ENCODE assay signal across 1 cellular context in the genomic region with DNA sequence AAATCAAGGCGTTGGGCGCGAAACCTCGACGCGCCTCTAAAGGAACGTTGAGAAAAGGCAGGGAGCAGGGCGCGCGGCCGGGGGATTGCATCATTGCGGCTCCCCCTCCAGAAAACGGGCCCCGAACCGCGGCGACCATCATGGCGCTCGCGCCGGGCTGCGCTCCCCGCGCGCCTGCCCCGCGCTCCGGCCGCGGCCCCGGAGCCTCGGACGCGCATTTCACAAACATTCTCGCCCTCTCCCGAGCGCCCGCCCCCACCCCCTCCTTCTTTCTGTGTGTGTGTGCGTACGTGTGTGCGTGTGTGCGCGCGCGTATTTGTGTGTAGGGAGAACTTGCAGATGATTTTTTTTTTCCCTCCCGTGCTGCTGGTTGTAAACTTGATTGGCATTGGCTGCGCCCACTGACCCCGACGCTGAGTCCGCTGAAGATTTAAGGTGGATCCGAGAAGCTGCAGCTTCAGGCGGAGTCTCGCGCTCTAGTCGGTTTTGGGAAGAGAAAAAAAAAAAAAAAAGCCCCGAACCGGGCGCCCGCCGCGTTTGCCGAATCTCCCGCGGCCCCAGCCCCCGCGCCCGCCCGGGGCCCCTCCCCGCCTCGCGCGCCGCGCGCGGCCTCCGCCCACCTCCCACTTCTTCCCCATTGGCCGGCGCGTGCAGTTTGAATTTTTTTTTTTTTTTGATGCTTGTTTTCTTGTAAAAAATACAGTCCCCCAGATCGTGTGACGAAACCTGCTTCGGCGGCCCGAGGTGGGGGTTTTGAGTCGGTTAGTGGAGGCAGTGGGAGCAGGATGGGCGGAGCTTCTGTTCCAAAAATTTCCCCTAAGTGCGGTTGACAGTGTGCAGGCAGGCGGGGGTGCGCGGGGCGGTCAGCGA.
A peak's percentile ranks its signal among the peaks of the same experiment; 100 is the strongest.
TF ChIP-seq lines count a peak whose summit lies in the region.

No MANE protein-coding gene starts in this region.

TF ChIP-seq in K562, 482 proteins besides CTCF, POLR2A, EP300 and RAD21 (continued from another document and continues in another):
- TF ChIP-seq, protein P1, sequence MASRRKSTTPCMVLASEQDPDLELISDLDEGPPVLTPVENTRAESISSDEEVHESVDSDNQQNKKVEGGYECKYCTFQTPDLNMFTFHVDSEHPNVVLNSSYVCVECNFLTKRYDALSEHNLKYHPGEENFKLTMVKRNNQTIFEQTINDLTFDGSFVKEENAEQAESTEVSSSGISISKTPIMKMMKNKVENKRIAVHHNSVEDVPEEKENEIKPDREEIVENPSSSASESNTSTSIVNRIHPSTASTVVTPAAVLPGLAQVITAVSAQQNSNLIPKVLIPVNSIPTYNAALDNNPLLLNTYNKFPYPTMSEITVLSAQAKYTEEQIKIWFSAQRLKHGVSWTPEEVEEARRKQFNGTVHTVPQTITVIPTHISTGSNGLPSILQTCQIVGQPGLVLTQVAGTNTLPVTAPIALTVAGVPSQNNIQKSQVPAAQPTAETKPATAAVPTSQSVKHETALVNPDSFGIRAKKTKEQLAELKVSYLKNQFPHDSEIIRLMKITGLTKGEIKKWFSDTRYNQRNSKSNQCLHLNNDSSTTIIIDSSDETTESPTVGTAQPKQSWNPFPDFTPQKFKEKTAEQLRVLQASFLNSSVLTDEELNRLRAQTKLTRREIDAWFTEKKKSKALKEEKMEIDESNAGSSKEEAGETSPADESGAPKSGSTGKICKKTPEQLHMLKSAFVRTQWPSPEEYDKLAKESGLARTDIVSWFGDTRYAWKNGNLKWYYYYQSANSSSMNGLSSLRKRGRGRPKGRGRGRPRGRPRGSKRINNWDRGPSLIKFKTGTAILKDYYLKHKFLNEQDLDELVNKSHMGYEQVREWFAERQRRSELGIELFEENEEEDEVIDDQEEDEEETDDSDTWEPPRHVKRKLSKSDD (conservative IDR thresholded peaks at IDR 0.05; ENCODE audit: low read length): no peak
- TF ChIP-seq, protein P2, sequence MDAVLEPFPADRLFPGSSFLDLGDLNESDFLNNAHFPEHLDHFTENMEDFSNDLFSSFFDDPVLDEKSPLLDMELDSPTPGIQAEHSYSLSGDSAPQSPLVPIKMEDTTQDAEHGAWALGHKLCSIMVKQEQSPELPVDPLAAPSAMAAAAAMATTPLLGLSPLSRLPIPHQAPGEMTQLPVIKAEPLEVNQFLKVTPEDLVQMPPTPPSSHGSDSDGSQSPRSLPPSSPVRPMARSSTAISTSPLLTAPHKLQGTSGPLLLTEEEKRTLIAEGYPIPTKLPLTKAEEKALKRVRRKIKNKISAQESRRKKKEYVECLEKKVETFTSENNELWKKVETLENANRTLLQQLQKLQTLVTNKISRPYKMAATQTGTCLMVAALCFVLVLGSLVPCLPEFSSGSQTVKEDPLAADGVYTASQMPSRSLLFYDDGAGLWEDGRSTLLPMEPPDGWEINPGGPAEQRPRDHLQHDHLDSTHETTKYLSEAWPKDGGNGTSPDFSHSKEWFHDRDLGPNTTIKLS (IDR thresholded peaks at IDR 0.05; ENCODE audit: borderline replicate concordance, low read depth): no peak
- TF ChIP-seq TEAD4 (IDR thresholded peaks at IDR 0.05; ENCODE audit: low read length): no peak
- no peak for TF ChIP-seq TEAD4 (CRISPR knock-in tag; IDR thresholded peaks at IDR 0.05; ENCODE audit: borderline replicate concordance)
- TF ChIP-seq ZNF174 (CRISPR knock-in tag; IDR thresholded peaks at IDR 0.05): no peak
- TF ChIP-seq, protein P3, sequence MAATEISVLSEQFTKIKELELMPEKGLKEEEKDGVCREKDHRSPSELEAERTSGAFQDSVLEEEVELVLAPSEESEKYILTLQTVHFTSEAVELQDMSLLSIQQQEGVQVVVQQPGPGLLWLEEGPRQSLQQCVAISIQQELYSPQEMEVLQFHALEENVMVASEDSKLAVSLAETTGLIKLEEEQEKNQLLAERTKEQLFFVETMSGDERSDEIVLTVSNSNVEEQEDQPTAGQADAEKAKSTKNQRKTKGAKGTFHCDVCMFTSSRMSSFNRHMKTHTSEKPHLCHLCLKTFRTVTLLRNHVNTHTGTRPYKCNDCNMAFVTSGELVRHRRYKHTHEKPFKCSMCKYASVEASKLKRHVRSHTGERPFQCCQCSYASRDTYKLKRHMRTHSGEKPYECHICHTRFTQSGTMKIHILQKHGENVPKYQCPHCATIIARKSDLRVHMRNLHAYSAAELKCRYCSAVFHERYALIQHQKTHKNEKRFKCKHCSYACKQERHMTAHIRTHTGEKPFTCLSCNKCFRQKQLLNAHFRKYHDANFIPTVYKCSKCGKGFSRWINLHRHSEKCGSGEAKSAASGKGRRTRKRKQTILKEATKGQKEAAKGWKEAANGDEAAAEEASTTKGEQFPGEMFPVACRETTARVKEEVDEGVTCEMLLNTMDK (IDR thresholded peaks at IDR 0.05; ENCODE audit: borderline replicate concordance, insufficient read depth, low read depth, low read length, poor library complexity, severe bottlenecking): no peak
- TF ChIP-seq XRCC3 (IDR thresholded peaks at IDR 0.05): no peak
- peak; percentile 31 for TF ChIP-seq RBBP5 (IDR thresholded peaks at IDR 0.05; ENCODE audit: borderline replicate concordance, insufficient read depth, low read length, poor library complexity, severe bottlenecking)
- TF ChIP-seq, protein P4, sequence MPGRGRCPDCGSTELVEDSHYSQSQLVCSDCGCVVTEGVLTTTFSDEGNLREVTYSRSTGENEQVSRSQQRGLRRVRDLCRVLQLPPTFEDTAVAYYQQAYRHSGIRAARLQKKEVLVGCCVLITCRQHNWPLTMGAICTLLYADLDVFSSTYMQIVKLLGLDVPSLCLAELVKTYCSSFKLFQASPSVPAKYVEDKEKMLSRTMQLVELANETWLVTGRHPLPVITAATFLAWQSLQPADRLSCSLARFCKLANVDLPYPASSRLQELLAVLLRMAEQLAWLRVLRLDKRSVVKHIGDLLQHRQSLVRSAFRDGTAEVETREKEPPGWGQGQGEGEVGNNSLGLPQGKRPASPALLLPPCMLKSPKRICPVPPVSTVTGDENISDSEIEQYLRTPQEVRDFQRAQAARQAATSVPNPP (IDR thresholded peaks at IDR 0.05; ENCODE audit: borderline replicate concordance, insufficient read depth, insufficient read length): no peak
- no peak for TF ChIP-seq ZNF644 (tag; IDR thresholded peaks at IDR 0.05; ENCODE audit: low read depth)
- no peak for TF ChIP-seq NBN (IDR thresholded peaks at IDR 0.05; ENCODE audit: low read depth)
- TF ChIP-seq, protein P5, sequence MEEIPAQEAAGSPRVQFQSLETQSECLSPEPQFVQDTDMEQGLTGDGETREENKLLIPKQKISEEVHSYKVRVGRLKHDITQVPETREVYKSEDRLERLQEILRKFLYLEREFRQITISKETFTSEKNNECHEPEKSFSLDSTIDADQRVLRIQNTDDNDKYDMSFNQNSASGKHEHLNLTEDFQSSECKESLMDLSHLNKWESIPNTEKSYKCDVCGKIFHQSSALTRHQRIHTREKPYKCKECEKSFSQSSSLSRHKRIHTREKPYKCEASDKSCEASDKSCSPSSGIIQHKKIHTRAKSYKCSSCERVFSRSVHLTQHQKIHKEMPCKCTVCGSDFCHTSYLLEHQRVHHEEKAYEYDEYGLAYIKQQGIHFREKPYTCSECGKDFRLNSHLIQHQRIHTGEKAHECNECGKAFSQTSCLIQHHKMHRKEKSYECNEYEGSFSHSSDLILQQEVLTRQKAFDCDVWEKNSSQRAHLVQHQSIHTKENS (CRISPR knock-in tag; IDR thresholded peaks at IDR 0.05): no peak
- TF ChIP-seq ADNP (tag; IDR thresholded peaks at IDR 0.05): no peak
- TF ChIP-seq MAFG (tag; conservative IDR thresholded peaks at IDR 0.05): no peak
- TF ChIP-seq, protein P6, sequence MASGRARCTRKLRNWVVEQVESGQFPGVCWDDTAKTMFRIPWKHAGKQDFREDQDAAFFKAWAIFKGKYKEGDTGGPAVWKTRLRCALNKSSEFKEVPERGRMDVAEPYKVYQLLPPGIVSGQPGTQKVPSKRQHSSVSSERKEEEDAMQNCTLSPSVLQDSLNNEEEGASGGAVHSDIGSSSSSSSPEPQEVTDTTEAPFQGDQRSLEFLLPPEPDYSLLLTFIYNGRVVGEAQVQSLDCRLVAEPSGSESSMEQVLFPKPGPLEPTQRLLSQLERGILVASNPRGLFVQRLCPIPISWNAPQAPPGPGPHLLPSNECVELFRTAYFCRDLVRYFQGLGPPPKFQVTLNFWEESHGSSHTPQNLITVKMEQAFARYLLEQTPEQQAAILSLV (tag; IDR thresholded peaks at IDR 0.05): no peak
- TF ChIP-seq SRSF1 (IDR thresholded peaks at IDR 0.05; ENCODE audit: low read depth, low read length): no peak
- TF ChIP-seq GATA2 (CRISPR knock-in tag; IDR thresholded peaks at IDR 0.05): no peak
- TF ChIP-seq, protein P7, sequence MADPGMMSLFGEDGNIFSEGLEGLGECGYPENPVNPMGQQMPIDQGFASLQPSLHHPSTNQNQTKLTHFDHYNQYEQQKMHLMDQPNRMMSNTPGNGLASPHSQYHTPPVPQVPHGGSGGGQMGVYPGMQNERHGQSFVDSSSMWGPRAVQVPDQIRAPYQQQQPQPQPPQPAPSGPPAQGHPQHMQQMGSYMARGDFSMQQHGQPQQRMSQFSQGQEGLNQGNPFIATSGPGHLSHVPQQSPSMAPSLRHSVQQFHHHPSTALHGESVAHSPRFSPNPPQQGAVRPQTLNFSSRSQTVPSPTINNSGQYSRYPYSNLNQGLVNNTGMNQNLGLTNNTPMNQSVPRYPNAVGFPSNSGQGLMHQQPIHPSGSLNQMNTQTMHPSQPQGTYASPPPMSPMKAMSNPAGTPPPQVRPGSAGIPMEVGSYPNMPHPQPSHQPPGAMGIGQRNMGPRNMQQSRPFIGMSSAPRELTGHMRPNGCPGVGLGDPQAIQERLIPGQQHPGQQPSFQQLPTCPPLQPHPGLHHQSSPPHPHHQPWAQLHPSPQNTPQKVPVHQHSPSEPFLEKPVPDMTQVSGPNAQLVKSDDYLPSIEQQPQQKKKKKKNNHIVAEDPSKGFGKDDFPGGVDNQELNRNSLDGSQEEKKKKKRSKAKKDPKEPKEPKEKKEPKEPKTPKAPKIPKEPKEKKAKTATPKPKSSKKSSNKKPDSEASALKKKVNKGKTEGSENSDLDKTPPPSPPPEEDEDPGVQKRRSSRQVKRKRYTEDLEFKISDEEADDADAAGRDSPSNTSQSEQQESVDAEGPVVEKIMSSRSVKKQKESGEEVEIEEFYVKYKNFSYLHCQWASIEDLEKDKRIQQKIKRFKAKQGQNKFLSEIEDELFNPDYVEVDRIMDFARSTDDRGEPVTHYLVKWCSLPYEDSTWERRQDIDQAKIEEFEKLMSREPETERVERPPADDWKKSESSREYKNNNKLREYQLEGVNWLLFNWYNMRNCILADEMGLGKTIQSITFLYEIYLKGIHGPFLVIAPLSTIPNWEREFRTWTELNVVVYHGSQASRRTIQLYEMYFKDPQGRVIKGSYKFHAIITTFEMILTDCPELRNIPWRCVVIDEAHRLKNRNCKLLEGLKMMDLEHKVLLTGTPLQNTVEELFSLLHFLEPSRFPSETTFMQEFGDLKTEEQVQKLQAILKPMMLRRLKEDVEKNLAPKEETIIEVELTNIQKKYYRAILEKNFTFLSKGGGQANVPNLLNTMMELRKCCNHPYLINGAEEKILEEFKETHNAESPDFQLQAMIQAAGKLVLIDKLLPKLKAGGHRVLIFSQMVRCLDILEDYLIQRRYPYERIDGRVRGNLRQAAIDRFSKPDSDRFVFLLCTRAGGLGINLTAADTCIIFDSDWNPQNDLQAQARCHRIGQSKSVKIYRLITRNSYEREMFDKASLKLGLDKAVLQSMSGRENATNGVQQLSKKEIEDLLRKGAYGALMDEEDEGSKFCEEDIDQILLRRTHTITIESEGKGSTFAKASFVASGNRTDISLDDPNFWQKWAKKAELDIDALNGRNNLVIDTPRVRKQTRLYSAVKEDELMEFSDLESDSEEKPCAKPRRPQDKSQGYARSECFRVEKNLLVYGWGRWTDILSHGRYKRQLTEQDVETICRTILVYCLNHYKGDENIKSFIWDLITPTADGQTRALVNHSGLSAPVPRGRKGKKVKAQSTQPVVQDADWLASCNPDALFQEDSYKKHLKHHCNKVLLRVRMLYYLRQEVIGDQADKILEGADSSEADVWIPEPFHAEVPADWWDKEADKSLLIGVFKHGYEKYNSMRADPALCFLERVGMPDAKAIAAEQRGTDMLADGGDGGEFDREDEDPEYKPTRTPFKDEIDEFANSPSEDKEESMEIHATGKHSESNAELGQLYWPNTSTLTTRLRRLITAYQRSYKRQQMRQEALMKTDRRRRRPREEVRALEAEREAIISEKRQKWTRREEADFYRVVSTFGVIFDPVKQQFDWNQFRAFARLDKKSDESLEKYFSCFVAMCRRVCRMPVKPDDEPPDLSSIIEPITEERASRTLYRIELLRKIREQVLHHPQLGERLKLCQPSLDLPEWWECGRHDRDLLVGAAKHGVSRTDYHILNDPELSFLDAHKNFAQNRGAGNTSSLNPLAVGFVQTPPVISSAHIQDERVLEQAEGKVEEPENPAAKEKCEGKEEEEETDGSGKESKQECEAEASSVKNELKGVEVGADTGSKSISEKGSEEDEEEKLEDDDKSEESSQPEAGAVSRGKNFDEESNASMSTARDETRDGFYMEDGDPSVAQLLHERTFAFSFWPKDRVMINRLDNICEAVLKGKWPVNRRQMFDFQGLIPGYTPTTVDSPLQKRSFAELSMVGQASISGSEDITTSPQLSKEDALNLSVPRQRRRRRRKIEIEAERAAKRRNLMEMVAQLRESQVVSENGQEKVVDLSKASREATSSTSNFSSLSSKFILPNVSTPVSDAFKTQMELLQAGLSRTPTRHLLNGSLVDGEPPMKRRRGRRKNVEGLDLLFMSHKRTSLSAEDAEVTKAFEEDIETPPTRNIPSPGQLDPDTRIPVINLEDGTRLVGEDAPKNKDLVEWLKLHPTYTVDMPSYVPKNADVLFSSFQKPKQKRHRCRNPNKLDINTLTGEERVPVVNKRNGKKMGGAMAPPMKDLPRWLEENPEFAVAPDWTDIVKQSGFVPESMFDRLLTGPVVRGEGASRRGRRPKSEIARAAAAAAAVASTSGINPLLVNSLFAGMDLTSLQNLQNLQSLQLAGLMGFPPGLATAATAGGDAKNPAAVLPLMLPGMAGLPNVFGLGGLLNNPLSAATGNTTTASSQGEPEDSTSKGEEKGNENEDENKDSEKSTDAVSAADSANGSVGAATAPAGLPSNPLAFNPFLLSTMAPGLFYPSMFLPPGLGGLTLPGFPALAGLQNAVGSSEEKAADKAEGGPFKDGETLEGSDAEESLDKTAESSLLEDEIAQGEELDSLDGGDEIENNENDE (IDR thresholded peaks at IDR 0.05; ENCODE audit: low read depth, low read length): no peak
- TF ChIP-seq MCM2 (IDR thresholded peaks at IDR 0.05; ENCODE audit: low read depth): no peak
- TF ChIP-seq ZNF311 (CRISPR knock-in tag; IDR thresholded peaks at IDR 0.05): no peak
- TF ChIP-seq, protein P8, sequence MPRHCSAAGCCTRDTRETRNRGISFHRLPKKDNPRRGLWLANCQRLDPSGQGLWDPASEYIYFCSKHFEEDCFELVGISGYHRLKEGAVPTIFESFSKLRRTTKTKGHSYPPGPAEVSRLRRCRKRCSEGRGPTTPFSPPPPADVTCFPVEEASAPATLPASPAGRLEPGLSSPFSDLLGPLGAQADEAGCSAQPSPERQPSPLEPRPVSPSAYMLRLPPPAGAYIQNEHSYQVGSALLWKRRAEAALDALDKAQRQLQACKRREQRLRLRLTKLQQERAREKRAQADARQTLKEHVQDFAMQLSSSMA (CRISPR knock-in tag; IDR thresholded peaks at IDR 0.05): no peak
- TF ChIP-seq TAF15 (IDR thresholded peaks at IDR 0.05; ENCODE audit: low read depth, low read length): no peak
- no peak for TF ChIP-seq PCBP2 (IDR thresholded peaks at IDR 0.05; ENCODE audit: low read depth, low read length, poor library complexity, severe bottlenecking)
- no peak for TF ChIP-seq MTF1 (CRISPR knock-in tag; IDR thresholded peaks at IDR 0.05; ENCODE audit: borderline replicate concordance)
- TF ChIP-seq EP400 (IDR thresholded peaks at IDR 0.05): peak; percentile 55
- no peak for TF ChIP-seq ZC3H8 (IDR thresholded peaks at IDR 0.05)
- no peak for TF ChIP-seq SRSF7 (optimal IDR thresholded peaks at IDR 0.05; ENCODE audit: low read depth, low read length)
- TF ChIP-seq RBM14 (IDR thresholded peaks at IDR 0.05; ENCODE audit: borderline replicate concordance, insufficient read depth, low read depth, low read length): no peak
- TF ChIP-seq TRIM28 (IDR thresholded peaks at IDR 0.05): no peak
- TF ChIP-seq MEF2D (tag; conservative IDR thresholded peaks at IDR 0.05; ENCODE audit: low read depth): no peak
